In genomic region chr14:63647696-63648410, GRCh38 we compare ENCODE assay signal across 2 cellular contexts.
TF ChIP-seq lines count a peak whose summit lies in the region.

No MANE protein-coding gene starts in this region.

TF ChIP-seq in HEK293, 187 proteins besides CTCF, POLR2A, EP300 and RAD21 (continued from another document):
- TF ChIP-seq ZBTB8A (tag by site-specific recombination; IDR thresholded peaks at IDR 0.05), result no peak
- no peak for TF ChIP-seq ZNF639 (tag by site-specific recombination; IDR thresholded peaks at IDR 0.05)
- no peak for TF ChIP-seq ZNF585B (tag by site-specific recombination; IDR thresholded peaks at IDR 0.05)
- TF ChIP-seq SP2 (tag by site-specific recombination; IDR thresholded peaks at IDR 0.05), result no peak
- no peak for TF ChIP-seq ZBTB20 (tag by site-specific recombination; IDR thresholded peaks at IDR 0.05)
TF ChIP-seq in HEK293: peak in this region for 2.

TF ChIP-seq in WTC11, 78 proteins besides CTCF, POLR2A, EP300 and RAD21 (continued from another document):
- no peak for TF ChIP-seq IRF2 (CRISPR knock-in tag; IDR thresholded peaks at IDR 0.05; ENCODE audit: borderline replicate concordance, low read depth)
- TF ChIP-seq FOXJ3 (CRISPR knock-in tag; IDR thresholded peaks at IDR 0.05; ENCODE audit: borderline replicate concordance), result no peak
- no peak for TF ChIP-seq ZNF263 (CRISPR knock-in tag; IDR thresholded peaks at IDR 0.05; ENCODE audit: low read depth)
- TF ChIP-seq GTF2I (CRISPR knock-in tag; conservative IDR thresholded peaks at IDR 0.05), result no peak
- TF ChIP-seq ZNF317 (CRISPR knock-in tag; IDR thresholded peaks at IDR 0.05; ENCODE audit: borderline replicate concordance, low read depth), result no peak
TF ChIP-seq in WTC11: peak in this region for 0.
